Comparison of ENCODE assay signal across 8 cellular contexts in genomic region chr19:53906211-53907192, GRCh38. TPM values are rescaled to one million over a fixed set of nuclear protein-coding genes. Genes with fewer than 3 reads are reported as not detected.
DNase-seq lines count a peak whose midpoint lies in the region; ATAC-seq and TF ChIP-seq lines count a peak whose summit lies in the region.

No MANE protein-coding gene starts in this region.

- no peak overlapping the region for H3K4me2 ChIP-seq in OCI-LY3 (ENCODE audit: low read length)

- H3K4me1 ChIP-seq in OCI-LY3 (ENCODE audit: low read length): no peaks in the 10 kb centered on the region

- H3K4me3 ChIP-seq in OCI-LY3 (ENCODE audit: low read length): no peak overlapping the region

- H4K20me1 ChIP-seq in OCI-LY3 (ENCODE audit: insufficient read depth, low read length): no peaks in the 10 kb centered on the region

- peak; percentile 43 for TF ChIP-seq CTCF in OCI-LY3 (IDR thresholded peaks at IDR 0.05; ENCODE audit: low read depth, low read length)
- peak in 1 of 3 donors; percentile 33 for TF ChIP-seq CTCF in omental fat pad (IDR thresholded peaks at IDR 0.05)

- peak; percentile 48 for DNase-seq in ELF-1 (ENCODE audit: low read depth, low spot score)
- DNase-seq in activated T-helper 9 cell treated with anti-CD3 and anti-CD28 coated beads, Interleukin-2, amount 50 U/mL, for 16 hours (ENCODE audit: low read depth): peak; percentile 48
- peak; percentile 26 to 90 (median 78) for DNase-seq in head of caudate nucleus
- peak; percentile 71 for DNase-seq in retina
- no peak for DNase-seq in SW480 (ENCODE audit: low spot score)
- DNase-seq in omental fat pad (ENCODE audit: low spot score): no peak

- H2AFZ ChIP-seq in OCI-LY3 (ENCODE audit: low read depth, low read length): no peak overlapping the region

- no peaks in the 10 kb centered on the region for H3K36me3 ChIP-seq in OCI-LY3 (replicated peaks; ENCODE audit: low read depth, low read length)

- intact Hi-C loops in head of caudate nucleus (cut with DNase I): loop anchor here (5.0 to 10.0 kb wide), 2 partner anchors 52 to 116 kb away; no protein-coding TSS in a partner anchor

- no peak overlapping the region for H3K27ac ChIP-seq in OCI-LY3 (ENCODE audit: low read length)

- no peak for ATAC-seq in GM21723 (IDR thresholded peaks at IDR 0.05; ENCODE audit: unreplicated experiment)
- ATAC-seq in omental fat pad (ENCODE audit: low FRiP score): no peak

- no peaks in the 10 kb centered on the region for H3K9me3 ChIP-seq in OCI-LY3 (ENCODE audit: insufficient read depth, low read length)

- no peak overlapping the region for H3K9ac ChIP-seq in OCI-LY3 (ENCODE audit: low read length)

- no peaks in the 10 kb centered on the region for H3K79me2 ChIP-seq in OCI-LY3 (ENCODE audit: low read length)

- no peaks in the 10 kb centered on the region for H3K27me3 ChIP-seq in OCI-LY3 (ENCODE audit: low read depth, low read length)

RNA-seq across cellular contexts. Expression of gene CACNG7, which starts 2.6 kb away (rescaled TPM):
- total RNA-seq in omental fat pad: not detected

RNA-seq across cellular contexts. Expression of gene PRKCG, which starts 24.5 kb away (rescaled TPM):
- not detected for total RNA-seq in omental fat pad

RNA-seq across cellular contexts. Expression of gene MYADM, which starts 38.8 kb away (rescaled TPM):
- total RNA-seq in omental fat pad: 100 to 1,000 TPM in 2 of 4 donors, 10 to 100 TPM in 2; 50.6 to 346 (median 97.8) TPM

RNA-seq across cellular contexts. Expression of gene CACNG8, which starts 56.2 kb away (rescaled TPM):
- total RNA-seq in omental fat pad: not detected

Comparison
In these comparisons a context has a peak if more than half of its experiments do, and no peak if none do; other contexts are left out.
1. DNase-seq: peak in ELF-1 (single experiment), activated T-helper 9 cell treated with anti-CD3 and anti-CD28 coated beads, Interleukin-2, amount 50 U/mL, for 16 hours (single experiment), head of caudate nucleus (42 of 42) and retina (single experiment); none in SW480 (single experiment) and omental fat pad (single experiment).